17 cellular contexts compared by ENCODE assay signal in genomic region chr7:87225696-87226095, GRCh38. TPM values are rescaled to one million over a fixed set of nuclear protein-coding genes. Genes with fewer than 3 reads are reported as not detected.
A peak's percentile ranks its signal among the peaks of the same experiment; 100 is the strongest.
DNase-seq lines count a peak whose midpoint lies in the region; ATAC-seq and TF ChIP-seq lines count a peak whose summit lies in the region.
"Had no signal": no experiment of that assay in that cellular context is flagged by ENCODE, and none has a peak within 500 bp of the region (broad histone marks: within the 10 kb centered on the region; RNA-seq: fewer than 3 reads in every experiment).

No MANE protein-coding gene starts in this region.

- peaks cover 15% of the 10 kb centered on the region for H3K4me1 Mint-ChIP-seq in CD8-positive, alpha-beta T cell (ENCODE audit: low read depth)

- H3K27me3 Mint-ChIP-seq in CD8-positive, alpha-beta T cell (ENCODE audit: low read depth): no peaks in the 10 kb centered on the region

- H3K4me3 Mint-ChIP-seq in CD8-positive, alpha-beta T cell: no peak overlapping the region
- H3K4me3 Mint-ChIP-seq: natural killer cell treated with Interleukin-12 subunit alpha and Interleukin-12 subunit beta and Interleukin-15 and Interleukin-18, amount 100 ng/mL, for 72 hours had no signal

- CTCF ChIA-PET in CD8-positive, alpha-beta T cell (lab: Charles Lee): interaction anchor here (3.2 kb wide), 1 partner anchor 11 kb away, joined by 15 read pairs; no protein-coding TSS in a partner anchor

- no peaks in the 10 kb centered on the region for H3K9me3 ChIP-seq in heart right ventricle
- no peaks in the 10 kb centered on the region for H3K9me3 ChIP-seq in CD8-positive, alpha-beta T cell (ENCODE audit: low read length)
- H3K9me3 ChIP-seq: psoas muscle, stomach, uterus had no signal

- DNase-seq in Caki2 (ENCODE audit: low read depth): peak; percentile 46
- peak; percentile 45 for DNase-seq in LHCN-M2 (ENCODE audit: low read depth)
- peak; percentile 29 for DNase-seq in astrocyte of the spinal cord (ENCODE audit: low read depth, low spot score)
- DNase-seq in glomerular visceral epithelial cell (ENCODE audit: extremely low spot score): peak; percentile 61
- DNase-seq in heart right ventricle: no peak
- no peak for DNase-seq in CD8-positive, alpha-beta T cell
- no peak for DNase-seq in SIG-M5 (lab: John Stamatoyannopoulos, UW)
- DNase-seq: activated CD8-positive, alpha-beta memory T cell treated with anti-CD3 and anti-CD28 coated beads, Interleukin-2, amount 50 U/mL, for 48 hours; activated naive CD4-positive, alpha-beta T cell; NCI-H2081 treated with DMSO at 0.1 percent for 48 hours; NCI-H748 treated with DMSO at 0.1 percent for 48 hours; psoas muscle; stimulated activated CD4-positive, alpha-beta T cell treated with anti-CD3 and anti-CD28 coated beads, Interleukin-15, amount 100 ng/mL, for 24 hours; stomach; uterus had no signal

- H3K36me3 ChIP-seq in heart right ventricle: no peaks in the 10 kb centered on the region
- H3K36me3 ChIP-seq in CD8-positive, alpha-beta T cell (ENCODE audit: insufficient read depth, low read length): no peaks in the 10 kb centered on the region
- H3K36me3 ChIP-seq: stomach, uterus had no signal

- no peak for TF ChIP-seq CTCF in astrocyte of the spinal cord (IDR thresholded peaks at IDR 0.05; ENCODE audit: low read depth, low read length)
- no peak for TF ChIP-seq CTCF in heart right ventricle (IDR thresholded peaks at IDR 0.05)
- TF ChIP-seq CTCF in CD8-positive, alpha-beta T cell (IDR thresholded peaks at IDR 0.05): no peak

- H3K27ac Mint-ChIP-seq in CD8-positive, alpha-beta T cell: no peak overlapping the region
- H3K27ac Mint-ChIP-seq: natural killer cell treated with Interleukin-12 subunit alpha and Interleukin-12 subunit beta and Interleukin-15 and Interleukin-18, amount 100 ng/mL, for 72 hours had no signal

- in situ Hi-C loops in Caki2 (cut with HindIII; ENCODE audit: low pct_unique_long_range_greater_than_20kb, low sequenced_read_pairs) (no loop called here), astrocyte of the spinal cord (cut with HindIII; ENCODE audit: low sequenced_read_pairs) (no loop called here)

- intact Hi-C loops in heart right ventricle (cut with DNase I): loop anchor here in 1 of 10 donors (10.0 kb wide), 1 partner anchor 171 kb away; the partner anchor contains the start of gene ELAPOR2
- intact Hi-C loops in CD8-positive, alpha-beta T cell (cut with DNase I, micrococcal nuclease): loop anchor here (10.0 kb wide), 3 partner anchors 369 to 649 kb away; partner anchors contain the start of genes DBF4 (in 1 of the 2) and SLC25A40 (in 1 of the 2)

- H3K4me1 ChIP-seq in heart right ventricle: peaks cover 0 to 6% (median 5%) of the 10 kb centered on the region in 9 donors
- peaks cover 10% of the 10 kb centered on the region for H3K4me1 ChIP-seq in CD8-positive, alpha-beta T cell (ENCODE audit: insufficient read depth, low read length)
- H3K4me1 ChIP-seq: uterus had no signal

- H3K27me3 ChIP-seq in heart right ventricle: peaks cover 0 to 27% (median 4%) of the 10 kb centered on the region in 7 donors
- no peaks in the 10 kb centered on the region for H3K27me3 ChIP-seq in CD8-positive, alpha-beta T cell (ENCODE audit: insufficient read depth, low read length)
- H3K27me3 ChIP-seq: stomach, uterus had no signal

- H3K4me3 ChIP-seq in astrocyte of the spinal cord (ENCODE audit: low read depth, low read length): no peak overlapping the region
- H3K4me3 ChIP-seq in heart right ventricle: no peak overlapping the region
- H3K4me3 ChIP-seq in CD8-positive, alpha-beta T cell (ENCODE audit: low read depth, low read length): no peak overlapping the region
- H3K4me3 ChIP-seq: psoas muscle, stomach, uterus had no signal

- ATAC-seq in heart right ventricle: no peak
- no peak for ATAC-seq in CD8-positive, alpha-beta T cell
- ATAC-seq in HG03280 (IDR thresholded peaks at IDR 0.05; ENCODE audit: unreplicated experiment): no peak
- ATAC-seq: natural killer cell treated with Interleukin-12 subunit alpha and Interleukin-12 subunit beta and Interleukin-15 and Interleukin-18, amount 100 ng/mL, for 72 hours; psoas muscle had no signal

- H3K9me3 Mint-ChIP-seq in CD8-positive, alpha-beta T cell: no peaks in the 10 kb centered on the region
- H3K9me3 Mint-ChIP-seq: natural killer cell treated with Interleukin-12 subunit alpha and Interleukin-12 subunit beta and Interleukin-15 and Interleukin-18, amount 100 ng/mL, for 72 hours had no signal

- 68 to 73% methylated on average over 1 of the region's 1 CpG for WGBS in heart right ventricle, 2 donors

- no peak overlapping the region for H3K27ac ChIP-seq in heart right ventricle
- no peak overlapping the region for H3K27ac ChIP-seq in CD8-positive, alpha-beta T cell (ENCODE audit: low read depth, low read length)
- H3K27ac ChIP-seq: psoas muscle, stomach, uterus had no signal

- POLR2A ChIA-PET in CD8-positive, alpha-beta T cell (lab: Charles Lee): no interaction called here

- H3K36me3 Mint-ChIP-seq in CD8-positive, alpha-beta T cell: no peaks in the 10 kb centered on the region
- H3K36me3 Mint-ChIP-seq: natural killer cell treated with Interleukin-12 subunit alpha and Interleukin-12 subunit beta and Interleukin-15 and Interleukin-18, amount 100 ng/mL, for 72 hours had no signal

RNA-seq across cellular contexts. Expression of gene TMEM243, which starts 6.2 kb away (rescaled TPM):
- 81.6 and 96.4 TPM in 2 replicates for total RNA-seq in Caki2 (2014; rRNA removed; shearing (Covaris generic); ENCODE audit: low replicate concordance)
- 39.0 and 43.3 TPM in 2 replicates for total RNA-seq in LHCN-M2 (2014; rRNA removed)
- 15.5 TPM for polyA plus RNA-seq in LHCN-M2 (2012)
- 1 to 10 TPM; 2.1 to 7.0 (median 3.9) TPM for total RNA-seq in heart right ventricle
- 10 to 100 TPM in 1 of 2 donors, 1 to 10 TPM in 1; 9.7 to 10.0 TPM for polyA plus RNA-seq in heart right ventricle
- 100 to 1,000 TPM; 122 to 124 TPM for total RNA-seq in CD8-positive, alpha-beta T cell

Comparison
In these comparisons a context has a peak if more than half of its experiments do, and no peak if none do; other contexts are left out.
1. DNase-seq: peak in Caki2 (single experiment), LHCN-M2 (single experiment), astrocyte of the spinal cord (single experiment) and glomerular visceral epithelial cell (single experiment); none in heart right ventricle (0 of 2), CD8-positive, alpha-beta T cell (0 of 7) and SIG-M5 (single experiment).